ENCODE assay signal across 8 cellular contexts in the genomic region with DNA sequence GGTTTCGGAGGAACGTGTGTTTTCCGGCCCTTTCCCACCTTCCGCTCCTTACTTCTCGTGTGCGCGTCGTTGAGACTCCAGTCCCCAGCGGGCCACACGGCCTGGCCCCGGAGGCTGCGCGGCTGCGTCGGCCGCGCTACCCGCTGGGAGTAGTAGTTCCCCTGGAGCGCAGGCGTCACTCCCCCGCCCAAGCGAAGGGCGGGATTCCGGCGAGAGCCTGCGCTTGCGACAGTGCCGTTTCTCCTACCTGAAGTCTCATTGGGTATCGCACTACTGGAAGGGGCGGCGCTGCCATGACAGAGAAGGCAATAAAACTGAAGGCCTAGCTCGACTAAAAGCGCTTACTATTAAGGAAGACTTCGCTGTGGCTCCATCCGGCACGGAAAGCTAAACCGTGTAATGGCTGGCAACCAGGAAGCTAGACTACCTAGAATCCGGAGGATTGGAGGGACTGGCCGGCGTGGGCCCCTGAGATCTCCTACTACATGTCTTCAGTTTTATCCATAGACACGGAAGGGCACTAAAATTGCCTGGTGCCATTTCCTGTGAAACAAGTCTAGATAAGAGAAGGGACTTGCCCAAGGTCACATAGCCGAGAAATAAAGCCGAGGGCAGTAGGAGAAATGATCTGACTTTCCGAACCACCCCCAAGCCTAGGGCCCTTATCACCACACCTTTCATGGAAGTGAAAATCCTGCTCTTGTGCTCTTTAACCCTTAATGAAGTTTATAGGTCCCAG. TPM values are rescaled to one million over a fixed set of nuclear protein-coding genes. Genes with fewer than 3 reads are reported as not detected.
DNase-seq lines count a peak whose midpoint lies in the region; ATAC-seq and TF ChIP-seq lines count a peak whose summit lies in the region.

No MANE protein-coding gene starts in this region.

- no peaks in the 10 kb centered on the region for H3K27me3 Mint-ChIP-seq in activated naive CD8-positive, alpha-beta T cell treated with anti-CD3 and anti-CD28 coated beads for 36 hours
- peaks cover 12% of the 10 kb centered on the region for H3K27me3 Mint-ChIP-seq in glutamatergic neuron (ENCODE audit: unreplicated experiment)

- no peaks in the 10 kb centered on the region for H3K9me3 ChIP-seq in thoracic aorta

- peaks cover 39% of the 10 kb centered on the region for H3K36me3 Mint-ChIP-seq in activated naive CD8-positive, alpha-beta T cell treated with anti-CD3 and anti-CD28 coated beads for 36 hours
- H3K36me3 Mint-ChIP-seq in glutamatergic neuron (ENCODE audit: unreplicated experiment), result no peaks in the 10 kb centered on the region

- peak overlapping the region; percentile 95 for H3K4me3 ChIP-seq in thoracic aorta

- peak; percentile 98 for DNase-seq in NCI-H1105 (lab: John Stamatoyannopoulos, UW)
- peak; percentile 99 for DNase-seq in SKM-1 (lab: John Stamatoyannopoulos, UW; ENCODE audit: unreplicated experiment)
- DNase-seq in activated naive CD8-positive, alpha-beta T cell treated with anti-CD3 and anti-CD28 coated beads for 36 hours, result peak; percentile 98
- peak; percentile 94 for DNase-seq in glutamatergic neuron
- peak; percentile 79 for DNase-seq in omental fat pad (ENCODE audit: low spot score)
- DNase-seq in thoracic aorta (ENCODE audit: low spot score), result peak; percentile 92

- peak overlapping the region; percentile 98 for H3K4me3 Mint-ChIP-seq in activated naive CD8-positive, alpha-beta T cell treated with anti-CD3 and anti-CD28 coated beads for 36 hours
- peak overlapping the region; percentile 100 for H3K4me3 Mint-ChIP-seq in glutamatergic neuron (ENCODE audit: unreplicated experiment)

- TF ChIP-seq CTCF in glutamatergic neuron (IDR thresholded peaks at IDR 0.05; ENCODE audit: partially characterized antibody, unreplicated experiment), result no peak
- TF ChIP-seq CTCF in omental fat pad (IDR thresholded peaks at IDR 0.05), result no peak
- TF ChIP-seq CTCF in thoracic aorta (IDR thresholded peaks at IDR 0.05), result no peak

- peak overlapping the region; percentile 99 for H3K27ac Mint-ChIP-seq in activated naive CD8-positive, alpha-beta T cell treated with anti-CD3 and anti-CD28 coated beads for 36 hours
- H3K27ac Mint-ChIP-seq in glutamatergic neuron (ENCODE audit: unreplicated experiment), result peak overlapping the region; percentile 98

- H3K9me3 Mint-ChIP-seq in activated naive CD8-positive, alpha-beta T cell treated with anti-CD3 and anti-CD28 coated beads for 36 hours, result no peaks in the 10 kb centered on the region
- H3K9me3 Mint-ChIP-seq in glutamatergic neuron (ENCODE audit: unreplicated experiment), result peaks cover 8% of the 10 kb centered on the region

- H3K27ac ChIP-seq in thoracic aorta, result peak overlapping the region; percentile 94 to 100

- H3K4me1 ChIP-seq in thoracic aorta (ENCODE audit: control insufficient read depth in 1 of 2, low read depth in 2 of 2), result peaks cover 19 to 41% of the 10 kb centered on the region in 2 donors

- TF ChIP-seq POLR2A in GM10847 (IDR thresholded peaks at IDR 0.05; ENCODE audit: extremely low read depth, insufficient read length), result peak; percentile 83

- ATAC-seq in HG02642 (IDR thresholded peaks at IDR 0.05; ENCODE audit: poor library complexity, unreplicated experiment), result peak; percentile 83
- peak; percentile 98 for ATAC-seq in omental fat pad (ENCODE audit: low FRiP score)
- peak; percentile 86 for ATAC-seq in thoracic aorta (ENCODE audit: insufficient number of reproducible peaks, low FRiP score, low read depth)

- H3K27me3 ChIP-seq in thoracic aorta (replicated peaks; ENCODE audit: insufficient read depth), result no peaks in the 10 kb centered on the region

- peaks cover 45% of the 10 kb centered on the region for H3K4me1 Mint-ChIP-seq in activated naive CD8-positive, alpha-beta T cell treated with anti-CD3 and anti-CD28 coated beads for 36 hours
- H3K4me1 Mint-ChIP-seq in glutamatergic neuron (ENCODE audit: low read depth, unreplicated experiment), result peaks cover 9% of the 10 kb centered on the region

- no peaks in the 10 kb centered on the region for H3K36me3 ChIP-seq in thoracic aorta

RNA-seq across cellular contexts. Expression of a gene that starts 0.8 kb away (rescaled TPM):
- 10 to 100 TPM; 43.0 to 45.2 TPM for total RNA-seq in activated naive CD8-positive, alpha-beta T cell treated with anti-CD3 and anti-CD28 coated beads for 36 hours
- 20.6 TPM for total RNA-seq in glutamatergic neuron (ENCODE audit: unreplicated experiment)
- 10 to 100 TPM; 14.3 to 22.3 (median 21.2) TPM for total RNA-seq in omental fat pad
- total RNA-seq in thoracic aorta, result 1 to 10 TPM; 6.8 to 7.2 TPM

RNA-seq across cellular contexts. Expression of a gene that starts 0.8 kb away (rescaled TPM):
- total RNA-seq in activated naive CD8-positive, alpha-beta T cell treated with anti-CD3 and anti-CD28 coated beads for 36 hours, result 10 to 100 TPM; 82.4 to 90.5 TPM
- total RNA-seq in glutamatergic neuron (ENCODE audit: unreplicated experiment) (103 TPM), omental fat pad (100 to 1,000 TPM in 3 of 4 donors, 10 to 100 TPM in 1; 75.1 to 116 (median 105) TPM), thoracic aorta (100 to 1,000 TPM; 103 to 120 TPM)

Comparison
In these comparisons a context has a peak if more than half of its experiments do, and no peak if none do; other contexts are left out.
1. Peak in every context shown above with its lines: DNase-seq, ATAC-seq, H3K4me3 ChIP-seq and H3K27ac ChIP-seq.